In the genomic region with DNA sequence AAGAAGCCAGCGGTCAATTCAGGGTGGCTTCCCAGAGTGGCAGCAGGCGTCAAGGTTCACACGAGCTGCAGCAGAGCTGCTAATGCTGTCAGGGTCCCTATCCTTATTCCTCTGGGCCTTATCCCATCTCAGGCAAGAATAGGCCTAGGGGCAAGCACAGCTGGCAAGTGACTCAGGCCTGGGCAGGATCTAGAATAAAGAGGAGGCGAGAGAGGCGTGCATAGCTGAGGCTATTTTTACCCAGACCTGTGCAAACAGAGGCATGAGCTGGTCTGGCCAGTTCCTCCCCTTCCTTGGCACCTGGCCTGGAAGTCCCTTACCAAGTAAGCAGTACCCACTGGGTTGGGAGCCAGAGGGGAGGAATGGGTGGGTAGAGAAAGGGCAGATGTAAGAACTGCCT, we compare ENCODE assay signal across 8 cellular contexts. TPM values are rescaled to one million over a fixed set of nuclear protein-coding genes. Genes with fewer than 3 reads are reported as not detected.
A peak's percentile ranks its signal among the peaks of the same experiment; 100 is the strongest.
DNase-seq lines count a peak whose midpoint lies in the region; ATAC-seq and TF ChIP-seq lines count a peak whose summit lies in the region.

No MANE protein-coding gene starts in this region.

- no peaks in the 10 kb centered on the region for H3K36me3 ChIP-seq in GM06990 (ENCODE audit: control insufficient read depth, insufficient read depth, low read length)
- H3K36me3 ChIP-seq in adrenal gland (replicated peaks in 1 of 2) = no peaks in the 10 kb centered on the region

- TF ChIP-seq CTCF in GM06990 (IDR thresholded peaks at IDR 0.05; ENCODE audit: insufficient read depth, low read length, poor library complexity, severe bottlenecking) (no peak), adrenal gland (IDR thresholded peaks at IDR 0.05) (no peak)

- peak; percentile 99 for ATAC-seq in GM21447 (IDR thresholded peaks at IDR 0.05; ENCODE audit: unreplicated experiment)
- ATAC-seq in HG03571 (IDR thresholded peaks at IDR 0.05; ENCODE audit: unreplicated experiment) = peak; percentile 97

- no peak for TF ChIP-seq POLR2A in adrenal gland (IDR thresholded peaks at IDR 0.05)

- peak overlapping the region; percentile 4 for H3K4me3 ChIP-seq in GM06990 (replicated peaks; ENCODE audit: low read depth, low read length)
- H3K4me3 ChIP-seq in adrenal gland = no peak overlapping the region

- peak overlapping the region in 1 of 5 donors; percentile 15 for H3K27ac ChIP-seq in adrenal gland

- peaks cover 0 to 4% of the 10 kb centered on the region in 2 donors for H3K4me1 ChIP-seq in adrenal gland (replicated peaks in 1 of 2)

- 67 to 85% (median 80%) methylated on average over 3 to 5 of the region's 5 CpGs for WGBS in adrenal gland, 4 donors

- H3K9me3 ChIP-seq in adrenal gland (replicated peaks in 1 of 3) = no peaks in the 10 kb centered on the region

- H3K27me3 ChIP-seq in GM06990 (replicated peaks; ENCODE audit: control insufficient read depth, insufficient read depth, low read length) (no peaks in the 10 kb centered on the region), adrenal gland (no peaks in the 10 kb centered on the region)

- DNase-seq in GM06990 (ENCODE audit: extremely low read depth, insufficient read length) = peak; percentile 73
- peak in 5 of 7 donors; percentile 20 to 64 (median 36) for DNase-seq in adrenal gland
- peak; percentile 68 for DNase-seq in mesenteric fat pad (ENCODE audit: low spot score)
- no peak for DNase-seq in HuH-7.5 (ENCODE audit: low spot score)
- no peak for DNase-seq in epidermal melanocyte (ENCODE audit: insufficient read length, low spot score)
- no peak for DNase-seq in middle frontal gyrus (ENCODE audit: extremely low spot score, low spot score)

- intact Hi-C loops in adrenal gland (cut with DNase I) = no loop called here

RNA-seq across cellular contexts. Expression of gene VIPR1, which starts 12.2 kb away (rescaled TPM):
- 10 to 100 TPM in 3 of 8 donors, 1 to 10 TPM in 5; 2.2 to 24.4 (median 3.6) TPM for total RNA-seq in adrenal gland
- 1 to 10 TPM; 2.6 to 9.2 (median 4.2) TPM for polyA plus RNA-seq in adrenal gland
- 2.4 TPM for total RNA-seq in mesenteric fat pad

Comparison
In these comparisons a context has a peak if more than half of its experiments do, and no peak if none do; other contexts are left out.
1. DNase-seq: peak in GM06990 (single experiment), adrenal gland (5 of 7) and mesenteric fat pad (single experiment); none in HuH-7.5 (single experiment), epidermal melanocyte (single experiment) and middle frontal gyrus (single experiment).